Comparison of ENCODE assay signal across 9 cellular contexts in the genomic region with DNA sequence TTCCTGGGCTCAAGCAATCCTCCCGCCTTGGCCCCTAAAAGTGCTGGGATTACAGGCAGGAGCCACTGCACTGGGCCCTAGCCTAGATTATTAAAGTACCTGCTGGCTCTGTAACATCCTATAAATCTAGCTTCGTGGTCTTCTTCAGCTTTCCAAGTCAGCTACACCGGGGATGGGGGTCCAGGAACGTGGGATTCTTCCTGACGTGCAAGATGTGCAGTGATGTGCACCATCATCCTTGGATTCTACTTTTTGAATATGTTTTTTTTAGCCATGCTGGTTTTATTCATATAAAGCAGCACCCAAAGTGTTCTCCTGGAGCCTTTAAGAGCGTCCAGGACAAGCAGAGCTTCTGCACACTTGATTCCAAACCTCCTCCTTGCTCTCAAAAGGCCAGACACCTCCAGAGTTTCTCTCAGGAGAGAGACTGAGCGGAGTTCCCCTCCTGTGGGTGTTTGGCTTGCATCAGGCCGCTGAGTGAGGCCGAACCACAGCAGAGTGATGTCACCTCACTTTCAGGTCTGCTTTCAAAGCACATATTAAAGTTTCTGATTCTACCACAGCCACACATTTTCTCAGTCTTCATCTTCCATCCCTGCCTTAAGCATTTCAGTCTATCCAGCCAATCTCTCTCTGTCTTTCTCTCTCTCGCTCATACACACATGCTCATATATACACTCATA. TPM values are rescaled to one million over a fixed set of nuclear protein-coding genes. Genes with fewer than 3 reads are reported as not detected.
DNase-seq lines count a peak whose midpoint lies in the region; ATAC-seq and TF ChIP-seq lines count a peak whose summit lies in the region.
"Had no signal": no experiment of that assay in that cellular context is flagged by ENCODE, and none has a peak within 500 bp of the region (broad histone marks: within the 10 kb centered on the region; RNA-seq: fewer than 3 reads in every experiment).

No MANE protein-coding gene starts in this region.

- DNase-seq in activated CD4-positive, alpha-beta T cell treated with anti-CD3 and anti-CD28 coated beads, Interleukin-2, amount 10 ng/mL, durations not matched to agents 7 days and 5 days: peak; percentile 91
- DNase-seq in epithelial cell of esophagus (ENCODE audit: low read depth) (peak; percentile 81), H7 (no peak), COR-L47 (lab: John Stamatoyannopoulos, UW) (no peak), NCI-H510A (lab: John Stamatoyannopoulos, UW) (no peak)
- peak; percentile 56 for DNase-seq in stimulated activated CD8-positive, alpha-beta memory T cell treated with anti-CD3 and anti-CD28 coated beads, Interleukin-15, amount 100 ng/mL, for 1 hour (ENCODE audit: low read depth)

- no peaks in the 10 kb centered on the region for H3K27me3 Mint-ChIP-seq in activated CD4-positive, alpha-beta T cell treated with anti-CD3 and anti-CD28 coated beads, Interleukin-2, amount 10 ng/mL, durations not matched to agents 7 days and 5 days

- TF ChIP-seq CTCF in epithelial cell of esophagus (IDR thresholded peaks at IDR 0.05; ENCODE audit: insufficient read depth, low read depth, low read length, missing control alignments): no peak

- peak; percentile 67 for ATAC-seq in HG03159 (IDR thresholded peaks at IDR 0.05; ENCODE audit: unreplicated experiment)

- peak overlapping the region; percentile 74 for H3K4me3 Mint-ChIP-seq in activated CD4-positive, alpha-beta T cell treated with anti-CD3 and anti-CD28 coated beads, Interleukin-2, amount 10 ng/mL, durations not matched to agents 7 days and 5 days

- H3K27ac Mint-ChIP-seq in activated CD4-positive, alpha-beta T cell treated with anti-CD3 and anti-CD28 coated beads, Interleukin-2, amount 10 ng/mL, durations not matched to agents 7 days and 5 days: peak overlapping the region; percentile 98

- peaks cover 85% of the 10 kb centered on the region for H3K4me1 Mint-ChIP-seq in activated CD4-positive, alpha-beta T cell treated with anti-CD3 and anti-CD28 coated beads, Interleukin-2, amount 10 ng/mL, durations not matched to agents 7 days and 5 days

- H3K36me3 Mint-ChIP-seq in activated CD4-positive, alpha-beta T cell treated with anti-CD3 and anti-CD28 coated beads, Interleukin-2, amount 10 ng/mL, durations not matched to agents 7 days and 5 days (ENCODE audit: low read depth): peaks cover 48% of the 10 kb centered on the region

- CTCF ChIA-PET in activated CD4-positive, alpha-beta T cell treated with anti-CD3 and anti-CD28 coated beads, Interleukin-2, amount 10 ng/mL, durations not matched to agents 7 days and 5 days (lab: Charles Lee): interaction anchor here (0.6 to 2.9 kb wide), 11 partner anchors 11 to 231 kb away, joined by 3 to 12 read pairs (median 5); a partner anchor contains a TSS

- no peaks in the 10 kb centered on the region for H3K9me3 Mint-ChIP-seq in activated CD4-positive, alpha-beta T cell treated with anti-CD3 and anti-CD28 coated beads, Interleukin-2, amount 10 ng/mL, durations not matched to agents 7 days and 5 days

- TF ChIP-seq POLR2A in GM19099 (IDR thresholded peaks at IDR 0.05; ENCODE audit: extremely low read depth, insufficient read length, low read depth): peak; percentile 55

- POLR2A ChIA-PET in activated CD4-positive, alpha-beta T cell treated with anti-CD3 and anti-CD28 coated beads, Interleukin-2, amount 10 ng/mL, durations not matched to agents 7 days and 5 days (lab: Charles Lee): interaction anchor here (0.7 to 1.6 kb wide), 3 partner anchors 21 to 82 kb away, joined by 3 to 10 read pairs (median 3); no protein-coding TSS in a partner anchor

- H3K27me3 ChIP-seq in H7 (ENCODE audit: control insufficient read depth, insufficient read depth, low read length): no peaks in the 10 kb centered on the region
- H3K27me3 ChIP-seq: SJSA1 had no signal

- no peaks in the 10 kb centered on the region for H3K36me3 ChIP-seq in H7 (replicated peaks; ENCODE audit: control insufficient read depth, insufficient read depth, low read length)
- H3K36me3 ChIP-seq: SJSA1 had no signal

- H3K4me3 ChIP-seq in epithelial cell of esophagus (ENCODE audit: low read length): no peak overlapping the region
- H3K4me3 ChIP-seq in H7 (ENCODE audit: insufficient read depth, low read depth, low read length): no peak overlapping the region
- H3K4me3 ChIP-seq: SJSA1 had no signal

RNA-seq across cellular contexts. Expression of a gene that starts 33.4 kb away (rescaled TPM):
- total RNA-seq in activated CD4-positive, alpha-beta T cell treated with anti-CD3 and anti-CD28 coated beads, Interleukin-2, amount 10 ng/mL, durations not matched to agents 7 days and 5 days: 10 to 100 TPM in 1 of 2 experiments, 1 to 10 TPM in 1; 9.8 to 11.3 TPM
- total RNA-seq in H7 (2014; rRNA removed; shearing (Covaris generic)): 8.2 and 8.4 TPM in 2 replicates

Comparison
In these comparisons a context has a peak if more than half of its experiments do, and no peak if none do; other contexts are left out.
1. DNase-seq: peak in activated CD4-positive, alpha-beta T cell treated with anti-CD3 and anti-CD28 coated beads, Interleukin-2, amount 10 ng/mL, durations not matched to agents 7 days and 5 days (single experiment), epithelial cell of esophagus (single experiment) and stimulated activated CD8-positive, alpha-beta memory T cell treated with anti-CD3 and anti-CD28 coated beads, Interleukin-15, amount 100 ng/mL, for 1 hour (single experiment); none in H7 (single experiment), COR-L47 (single experiment) and NCI-H510A (single experiment).